In genomic region chr17:46019408-46019925, GRCh38 we compare ENCODE assay signal across 14 cellular contexts. TPM values are rescaled to one million over a fixed set of nuclear protein-coding genes. Genes with fewer than 3 reads are reported as not detected.
DNase-seq lines count a peak whose midpoint lies in the region; ATAC-seq, FAIRE-seq and TF ChIP-seq lines count a peak whose summit lies in the region.
"Not testable (repeated sequence)": the region's sequence is repeated elsewhere in the genome, so short reads cannot be mapped to it uniquely, and the experiment has no call there.
"Had no signal": no experiment of that assay in that cellular context is flagged by ENCODE, and none has a peak within 500 bp of the region (broad histone marks: within the 10 kb centered on the region; RNA-seq: fewer than 3 reads in every experiment).

No MANE protein-coding gene starts in this region.

- not testable (repeated sequence) for H2AFZ ChIP-seq in neuronal stem cell (ENCODE audit: low read length)

- TF ChIP-seq CTCF in CD8-positive, alpha-beta T cell (IDR thresholded peaks at IDR 0.05); kidney (IDR thresholded peaks at IDR 0.05; ENCODE audit: borderline replicate concordance, extremely low read depth, insufficient read depth): not testable (repeated sequence)

- H2AK5ac ChIP-seq in neuronal stem cell (ENCODE audit: low read depth, low read length): not testable (repeated sequence)

- peak overlapping the region; percentile 95 for H3K27ac Mint-ChIP-seq in CD8-positive, alpha-beta T cell
- peak overlapping the region; percentile 77 for H3K27ac Mint-ChIP-seq in activated CD4-positive, alpha-beta T cell treated with anti-CD3 and anti-CD28 coated beads for 36 hours
- H3K27ac Mint-ChIP-seq in activated naive CD8-positive, alpha-beta T cell: peak overlapping the region; percentile 91
- peak overlapping the region; percentile 98 for H3K27ac Mint-ChIP-seq in stimulated activated naive B cell treated with anti-CD40 and anti-IgM and Interleukin-4, amounts not matched to agents 10 μg/mL and 1 μg/mL and 100 μg/mL, for 72 hours

- H2BK12ac ChIP-seq in neuronal stem cell (ENCODE audit: low read length): not testable (repeated sequence)

- H3K14ac ChIP-seq in neuronal stem cell (ENCODE audit: low read length): not testable (repeated sequence)

- not testable (repeated sequence) for FAIRE-seq in kidney (lab: Jason Lieb, UNC)

- no CpG with 5 or more reads among the region's 8 CpGs for WGBS in neuronal stem cell (ENCODE audit: extremely low coverage in 2 of 2, insufficient read length in 2 of 2, insufficient replicate concordance in 1 of 2), 2 donors

- POLR2A ChIA-PET in CD8-positive, alpha-beta T cell (lab: Charles Lee); activated CD4-positive, alpha-beta T cell treated with anti-CD3 and anti-CD28 coated beads for 36 hours (lab: Charles Lee): not testable (repeated sequence)

- not testable (repeated sequence) for H4K91ac ChIP-seq in neuronal stem cell (ENCODE audit: low read depth, low read length, poor library complexity)

- H3K9me3 Mint-ChIP-seq in CD8-positive, alpha-beta T cell; activated CD4-positive, alpha-beta T cell treated with anti-CD3 and anti-CD28 coated beads for 36 hours (ENCODE audit: low read depth); activated naive CD8-positive, alpha-beta T cell (ENCODE audit: low read depth); stimulated activated naive B cell treated with anti-CD40 and anti-IgM and Interleukin-4, amounts not matched to agents 10 μg/mL and 1 μg/mL and 100 μg/mL, for 72 hours: not testable (repeated sequence)

- H4K8ac ChIP-seq in neuronal stem cell (ENCODE audit: low read depth, low read length): peak overlapping the region; percentile 43

- not testable (repeated sequence) for H3K18ac ChIP-seq in neuronal stem cell (ENCODE audit: low read length)

- not testable (repeated sequence) for H3K9me3 ChIP-seq in CD8-positive, alpha-beta T cell (ENCODE audit: low read length); kidney (ENCODE audit: control insufficient read depth in 1 of 2, low read length in 2 of 2); neuronal stem cell (replicated peaks in 1 of 2; ENCODE audit: control insufficient read depth in 2 of 2, insufficient read depth in 1 of 2, low read depth in 1 of 2, low read length in 2 of 2)

- H3K27me3 Mint-ChIP-seq in CD8-positive, alpha-beta T cell (ENCODE audit: low read depth); activated CD4-positive, alpha-beta T cell treated with anti-CD3 and anti-CD28 coated beads for 36 hours; activated naive CD8-positive, alpha-beta T cell; stimulated activated naive B cell treated with anti-CD40 and anti-IgM and Interleukin-4, amounts not matched to agents 10 μg/mL and 1 μg/mL and 100 μg/mL, for 72 hours: not testable (repeated sequence)

- H3K4me3 ChIP-seq in CD8-positive, alpha-beta T cell (ENCODE audit: low read depth, low read length); kidney (ENCODE audit: low read length in 2 of 2); neuronal stem cell (ENCODE audit: low read length in 2 of 2): not testable (repeated sequence)

- intact Hi-C loops in CD8-positive, alpha-beta T cell (cut with DNase I, micrococcal nuclease); kidney (cut with DNase I): not testable (repeated sequence)
- intact Hi-C loops in activated CD4-positive, alpha-beta T cell treated with anti-CD3 and anti-CD28 coated beads for 36 hours (cut with DNase I, micrococcal nuclease): loop anchor here in 1 of 2 experiments (10.0 kb wide), 1 partner anchor 65 kb away; no protein-coding TSS in a partner anchor

- H3K79me1 ChIP-seq in neuronal stem cell (ENCODE audit: low read depth, low read length): not testable (repeated sequence)

- not testable (repeated sequence) for H3K36me3 ChIP-seq in CD8-positive, alpha-beta T cell (ENCODE audit: insufficient read depth, low read length); kidney (ENCODE audit: control insufficient read depth in 1 of 2, insufficient read depth in 2 of 2, low read length in 2 of 2); neuronal stem cell (replicated peaks in 1 of 2; ENCODE audit: control insufficient read depth in 2 of 2, insufficient read depth in 2 of 2, low read length in 2 of 2)

- DNase-seq in CD8-positive, alpha-beta T cell; activated CD4-positive, alpha-beta T cell treated with anti-CD3 and anti-CD28 coated beads for 36 hours; neuronal stem cell (ENCODE audit: low spot score); stimulated activated naive B cell treated with anti-CD40 and anti-IgM and Interleukin-4, amounts not matched to agents 10 μg/mL and 1 μg/mL and 100 μg/mL, for 72 hours: not testable (repeated sequence)
- DNase-seq in activated T-cell treated with anti-CD3 and anti-CD28 coated beads, Interleukin-2, amount 50 U/mL, for 1 hour: peak; percentile 2
- DNase-seq in kidney: peak; percentile 14

- not testable (repeated sequence) for H2BK5ac ChIP-seq in neuronal stem cell (ENCODE audit: low read length)

- H3K4me3 Mint-ChIP-seq in CD8-positive, alpha-beta T cell; activated CD4-positive, alpha-beta T cell treated with anti-CD3 and anti-CD28 coated beads for 36 hours; activated naive CD8-positive, alpha-beta T cell; stimulated activated naive B cell treated with anti-CD40 and anti-IgM and Interleukin-4, amounts not matched to agents 10 μg/mL and 1 μg/mL and 100 μg/mL, for 72 hours: not testable (repeated sequence)

- H2BK120ac ChIP-seq in neuronal stem cell (ENCODE audit: low read depth, low read length): not testable (repeated sequence)

- not testable (repeated sequence) for H3K4ac ChIP-seq in neuronal stem cell (ENCODE audit: low read length)

- not testable (repeated sequence) for H2BK15ac ChIP-seq in neuronal stem cell (ENCODE audit: low read length)

- peaks cover 34% of the 10 kb centered on the region for H3K4me1 ChIP-seq in CD8-positive, alpha-beta T cell (ENCODE audit: insufficient read depth, low read length)
- H3K4me1 ChIP-seq in kidney (ENCODE audit: control insufficient read depth in 1 of 2, insufficient read depth in 1 of 2, low read depth in 1 of 2, low read length in 2 of 2); neuronal stem cell (ENCODE audit: control insufficient read depth in 2 of 2, insufficient read depth in 1 of 2, low read depth in 1 of 2, low read length in 2 of 2): not testable (repeated sequence)

- H3K4me2 ChIP-seq in neuronal stem cell (ENCODE audit: insufficient read depth, low read length, poor library complexity, severe bottlenecking): not testable (repeated sequence)

- peaks cover 22% of the 10 kb centered on the region for H3K4me1 Mint-ChIP-seq in CD8-positive, alpha-beta T cell (ENCODE audit: low read depth)
- H3K4me1 Mint-ChIP-seq in activated CD4-positive, alpha-beta T cell treated with anti-CD3 and anti-CD28 coated beads for 36 hours: peaks cover 14% of the 10 kb centered on the region
- peaks cover 20% of the 10 kb centered on the region for H3K4me1 Mint-ChIP-seq in activated naive CD8-positive, alpha-beta T cell (ENCODE audit: low read depth)
- peaks cover 27 to 30% of the 10 kb centered on the region in 2 donors for H3K4me1 Mint-ChIP-seq in stimulated activated naive B cell treated with anti-CD40 and anti-IgM and Interleukin-4, amounts not matched to agents 10 μg/mL and 1 μg/mL and 100 μg/mL, for 72 hours

- ATAC-seq in CD8-positive, alpha-beta T cell; activated CD4-positive, alpha-beta T cell treated with anti-CD3 and anti-CD28 coated beads for 36 hours; stimulated activated naive B cell treated with anti-CD40 and anti-IgM and Interleukin-4, amounts not matched to agents 10 μg/mL and 1 μg/mL and 100 μg/mL, for 72 hours (replicated peaks): not testable (repeated sequence)

- H3K9ac ChIP-seq in kidney (ENCODE audit: low read length in 2 of 2); neuronal stem cell (ENCODE audit: low read depth, low read length, poor library complexity): not testable (repeated sequence)

- H3K23ac ChIP-seq in neuronal stem cell (ENCODE audit: low read depth, low read length, poor library complexity): not testable (repeated sequence)

- H3K27me3 ChIP-seq in CD8-positive, alpha-beta T cell (ENCODE audit: insufficient read depth, low read length); neuronal stem cell (ENCODE audit: control insufficient read depth in 3 of 3, insufficient read depth in 3 of 3, low read depth in 1 of 3, low read length in 3 of 3): not testable (repeated sequence)

- CTCF ChIA-PET in CD8-positive, alpha-beta T cell (lab: Charles Lee): interaction anchor here (0.7 to 2.2 kb wide), 6 partner anchors 15 to 195 kb away, joined by 3 to 6 read pairs (median 4); partner anchors contain the start of gene STH
- CTCF ChIA-PET in activated CD4-positive, alpha-beta T cell treated with anti-CD3 and anti-CD28 coated beads for 36 hours (lab: Charles Lee): interaction anchor here (0.6 to 0.9 kb wide), 2 partner anchors 13 to 18 kb away, joined by 3 read pairs; no protein-coding TSS in a partner anchor

- H3K36me3 Mint-ChIP-seq in CD8-positive, alpha-beta T cell: peaks cover 15% of the 10 kb centered on the region
- not testable (repeated sequence) for H3K36me3 Mint-ChIP-seq in activated CD4-positive, alpha-beta T cell treated with anti-CD3 and anti-CD28 coated beads for 36 hours (ENCODE audit: low read depth); activated naive CD8-positive, alpha-beta T cell
- H3K36me3 Mint-ChIP-seq in stimulated activated naive B cell treated with anti-CD40 and anti-IgM and Interleukin-4, amounts not matched to agents 10 μg/mL and 1 μg/mL and 100 μg/mL, for 72 hours: peaks cover 19 to 30% of the 10 kb centered on the region in 2 donors

- H3K27ac ChIP-seq in CD8-positive, alpha-beta T cell (ENCODE audit: low read depth, low read length): peak overlapping the region; percentile 18
- not testable (repeated sequence) for H3K27ac ChIP-seq in kidney (ENCODE audit: low read depth in 2 of 2, low read length in 2 of 2); neuronal stem cell (replicated peaks; ENCODE audit: low read length)

RNA-seq across cellular contexts. Expression of gene STH, which starts 20.4 kb away (rescaled TPM):
- total RNA-seq in CD8-positive, alpha-beta T cell: not detected
- total RNA-seq in activated CD4-positive, alpha-beta T cell treated with anti-CD3 and anti-CD28 coated beads for 36 hours: not detected
- not detected for total RNA-seq in kidney
- not detected for polyA plus RNA-seq in kidney (ENCODE audit: insufficient read depth, low read depth, low replicate concordance)
- not detected for polyA plus RNA-seq in neuronal stem cell (2013, experiment 1 of 2)
- not detected for polyA plus RNA-seq in neuronal stem cell (2013, experiment 2 of 2)
- total RNA-seq: A673, GM23248, H9, HFFc6, M059J, PC-9 had no signal
- polyA plus RNA-seq: BJ, GM23248 had no signal
